Comparison of ENCODE assay signal across 18 cellular contexts in the genomic region with DNA sequence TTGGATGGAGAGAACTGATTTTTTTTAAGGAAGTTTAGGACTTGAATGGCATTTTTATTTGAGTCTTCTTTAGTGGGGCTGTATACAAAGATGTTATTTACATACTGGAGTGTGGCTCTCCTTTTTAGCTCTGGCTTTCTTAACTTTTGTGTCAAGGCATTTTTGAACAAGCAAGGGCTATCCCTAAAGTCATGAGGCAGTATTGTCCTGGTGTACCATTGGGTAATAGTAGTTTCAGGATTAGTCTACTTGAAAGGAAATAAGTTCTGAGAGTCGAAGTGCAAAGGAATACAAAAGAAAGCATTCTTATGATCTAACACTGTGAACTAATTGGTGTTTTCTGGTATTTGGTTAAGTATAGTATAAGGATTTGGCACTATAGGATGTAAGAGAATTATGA. TPM values are rescaled to one million over a fixed set of nuclear protein-coding genes. Genes with fewer than 3 reads are reported as not detected.
DNase-seq lines count a peak whose midpoint lies in the region; ATAC-seq and TF ChIP-seq lines count a peak whose summit lies in the region.
"Had no signal": no experiment of that assay in that cellular context is flagged by ENCODE, and none has a peak within 500 bp of the region (broad histone marks: within the 10 kb centered on the region; RNA-seq: fewer than 3 reads in every experiment).

No MANE protein-coding gene starts in this region.

- DNase-seq in CD1c-positive myeloid dendritic cell (ENCODE audit: extremely low spot score) (peak; percentile 41), NCI-H69 (lab: John Stamatoyannopoulos, UW) (peak; percentile 3), foreskin melanocyte (peak; percentile 84), pons (ENCODE audit: low spot score) (peak; percentile 17), Kasumi-1 (lab: John Stamatoyannopoulos, UW) (no peak), body of pancreas (no peak), uterus (no peak)
- DNase-seq: CD4-positive, alpha-beta T cell; GM23248; H7; NCI-H1048; NCI-H1417 treated with DMSO at 0.1 percent for 48 hours; NCI-H187; NCI-H2171 treated with DMSO at 0.1 percent for 48 hours; PC-3 had no signal

- ATAC-seq in HG03571 (IDR thresholded peaks at IDR 0.05; ENCODE audit: unreplicated experiment) = no peak
- no peak for ATAC-seq in body of pancreas
- ATAC-seq: PC-3 had no signal

- TF ChIP-seq POLR2A in body of pancreas (IDR thresholded peaks at IDR 0.05) (no peak), uterus (IDR thresholded peaks at IDR 0.05) (no peak)

- intact Hi-C loops in body of pancreas (cut with DNase I) (no loop called here), uterus (cut with DNase I; ENCODE audit: low total_unique reads) (no loop called here)

- peaks cover 20% of the 10 kb centered on the region for H3K4me1 ChIP-seq in body of pancreas
- no peaks in the 10 kb centered on the region for H3K4me1 ChIP-seq in uterus
- H3K4me1 ChIP-seq: BLaER1 had no signal

- H3K36me3 ChIP-seq in body of pancreas (replicated peaks in 1 of 2; ENCODE audit: insufficient read depth in 1 of 2, low read depth in 2 of 2) (no peaks in the 10 kb centered on the region), uterus (no peaks in the 10 kb centered on the region)

- H3K9me3 ChIP-seq in body of pancreas (no peaks in the 10 kb centered on the region), uterus (no peaks in the 10 kb centered on the region)

- H3K4me3 ChIP-seq in body of pancreas (no peak overlapping the region), uterus (no peak overlapping the region)
- H3K4me3 ChIP-seq: BLaER1, GM23248 had no signal

- 78 to 83% methylated on average over 1 of the region's 1 CpG for WGBS in body of pancreas, 2 donors

- no peak overlapping the region for H3K27ac ChIP-seq in body of pancreas
- H3K27ac ChIP-seq in uterus = no peak overlapping the region
- H3K27ac ChIP-seq: BLaER1, GM23248, KMS-11 had no signal

- H3K27me3 ChIP-seq in body of pancreas (no peaks in the 10 kb centered on the region), uterus (no peaks in the 10 kb centered on the region)
- H3K27me3 ChIP-seq: BLaER1 had no signal

- TF ChIP-seq CTCF in body of pancreas (IDR thresholded peaks at IDR 0.05) (no peak), uterus (IDR thresholded peaks at IDR 0.05) (no peak)

RNA-seq across cellular contexts. Expression of a gene that starts 1.9 kb away (rescaled TPM):
- 1 to 10 TPM; 9.3 to 9.9 TPM for total RNA-seq in body of pancreas
- 10 to 100 TPM in 2 of 4 donors, 1 to 10 TPM in 2; 4.1 to 15.7 (median 8.7) TPM for total RNA-seq in uterus

RNA-seq across cellular contexts. Expression of a gene that starts 51.6 kb away (rescaled TPM):
- not detected for total RNA-seq in body of pancreas
- not detected for total RNA-seq in uterus
- total RNA-seq: CD4-positive, alpha-beta T cell; GM23248; H7; PC-3 had no signal

Comparison
In these comparisons a context has a peak if more than half of its experiments do, and no peak if none do; other contexts are left out.
1. DNase-seq: peak in CD1c-positive myeloid dendritic cell (single experiment), NCI-H69 (single experiment), foreskin melanocyte (single experiment) and pons (single experiment); none in Kasumi-1 (0 of 2), body of pancreas (0 of 4) and uterus (0 of 2).